19 cellular contexts compared by ENCODE assay signal in the genomic region with DNA sequence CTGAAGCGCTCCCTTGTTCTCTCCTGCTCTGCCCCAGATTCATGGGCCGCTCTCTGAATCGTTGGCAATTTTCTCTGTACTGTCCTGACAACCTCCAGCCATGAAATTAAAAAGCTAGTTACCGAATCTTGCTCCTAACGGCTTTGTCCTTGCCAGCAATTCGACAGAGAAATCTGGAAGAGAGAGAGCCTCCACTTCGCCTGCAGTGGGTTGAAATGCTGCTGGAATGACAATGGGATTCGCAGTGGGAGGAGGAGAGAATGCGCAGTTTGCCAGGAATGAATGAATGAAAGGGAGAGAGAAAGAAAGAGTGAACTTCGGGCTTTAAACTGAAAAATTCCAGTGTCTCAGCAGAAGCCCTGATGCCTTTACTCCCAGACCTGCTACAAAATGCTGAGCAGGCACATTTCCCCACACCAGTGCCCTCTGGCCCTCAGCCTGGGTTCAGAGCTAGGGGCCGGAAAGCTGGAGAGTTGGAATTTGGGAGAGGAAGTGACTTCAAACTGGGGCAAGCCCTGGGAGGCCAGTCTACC. TPM values are rescaled to one million over a fixed set of nuclear protein-coding genes. Genes with fewer than 3 reads are reported as not detected.
DNase-seq lines count a peak whose midpoint lies in the region; ATAC-seq and TF ChIP-seq lines count a peak whose summit lies in the region.
"Had no signal": no experiment of that assay in that cellular context is flagged by ENCODE, and none has a peak within 500 bp of the region (broad histone marks: within the 10 kb centered on the region; RNA-seq: fewer than 3 reads in every experiment).

No MANE protein-coding gene starts in this region.

- H3K4me2 ChIP-seq in smooth muscle cell, result peak overlapping the region; percentile 33
- H3K4me2 ChIP-seq: hepatocyte had no signal

- H3K79me2 ChIP-seq in smooth muscle cell (ENCODE audit: low read depth), result no peaks in the 10 kb centered on the region
- H3K79me2 ChIP-seq: hepatocyte had no signal

- H3K9ac ChIP-seq in NT2/D1 (ENCODE audit: insufficient read length, low read depth) (peak overlapping the region; percentile 51), smooth muscle cell (ENCODE audit: low read depth) (no peak overlapping the region)

- ATAC-seq in HG02759 (IDR thresholded peaks at IDR 0.05; ENCODE audit: unreplicated experiment), result no peak
- ATAC-seq: pancreas, T-helper 17 cell had no signal

- no peaks in the 10 kb centered on the region for H4K20me1 ChIP-seq in smooth muscle cell (ENCODE audit: low read depth)

- H3K4me1 ChIP-seq in NT2/D1 (ENCODE audit: insufficient read depth, insufficient read length) (no peaks in the 10 kb centered on the region), smooth muscle cell (ENCODE audit: low read depth) (peaks cover 8% of the 10 kb centered on the region)
- H3K4me1 ChIP-seq: pancreas had no signal

- H3K27me3 ChIP-seq in NT2/D1 (ENCODE audit: insufficient read depth, insufficient read length) (no peaks in the 10 kb centered on the region), smooth muscle cell (ENCODE audit: low read depth) (no peaks in the 10 kb centered on the region), WERI-Rb-1 (ENCODE audit: insufficient read depth, low read depth, severe bottlenecking) (no peaks in the 10 kb centered on the region)
- H3K27me3 ChIP-seq: hepatocyte, pancreas had no signal

- peak overlapping the region; percentile 40 for H2AFZ ChIP-seq in smooth muscle cell (ENCODE audit: low read depth)
- H2AFZ ChIP-seq: hepatocyte had no signal

- H3K36me3 ChIP-seq in NT2/D1 (ENCODE audit: insufficient read depth, insufficient read length, low read length) (no peaks in the 10 kb centered on the region), smooth muscle cell (ENCODE audit: low read depth) (no peaks in the 10 kb centered on the region), WERI-Rb-1 (no peaks in the 10 kb centered on the region)
- H3K36me3 ChIP-seq: pancreas had no signal

- no peak overlapping the region for H3K4me3 ChIP-seq in NT2/D1 (ENCODE audit: insufficient read length, low read depth)
- no peak overlapping the region for H3K4me3 ChIP-seq in smooth muscle cell
- no peak overlapping the region for H3K4me3 ChIP-seq in WERI-Rb-1 (ENCODE audit: low read depth, low read length)
- H3K4me3 ChIP-seq: hepatocyte, pancreas had no signal

- H3F3A ChIP-seq in smooth muscle cell (ENCODE audit: low read depth), result no peaks in the 10 kb centered on the region

- H3K9me3 ChIP-seq in NT2/D1 (ENCODE audit: insufficient read depth, low read length) (no peaks in the 10 kb centered on the region), smooth muscle cell (replicated peaks; ENCODE audit: low read depth) (no peaks in the 10 kb centered on the region), WERI-Rb-1 (ENCODE audit: severe bottlenecking) (peaks cover 3% of the 10 kb centered on the region)
- H3K9me3 ChIP-seq: pancreas had no signal

- 49% methylated on average over 11 of the region's 11 CpGs for WGBS in smooth muscle cell (ENCODE audit: low lambda C conversion rate)

- no peak overlapping the region for H3K27ac ChIP-seq in smooth muscle cell (ENCODE audit: low read depth)
- no peak overlapping the region for H3K27ac ChIP-seq in WERI-Rb-1
- H3K27ac ChIP-seq: hepatocyte, pancreas had no signal

- DNase-seq in NT2/D1 (ENCODE audit: low read depth, low spot score) (peak; percentile 40), hypothalamus (lab: John Stamatoyannopoulos, UW) (peak in 41 of 51 donors; percentile 9 to 86 (median 65)), midbrain (lab: John Stamatoyannopoulos, UW) (peak; percentile 82), smooth muscle cell (lab: John Stamatoyannopoulos, UW; ENCODE audit: unreplicated experiment) (no peak), EL (no peak), WERI-Rb-1 (no peak), NCI-H2227 treated with DMSO at 0.1 percent for 48 hours (lab: John Stamatoyannopoulos, UW) (no peak)
- DNase-seq: activated CD4-positive, CD25-positive, alpha-beta regulatory T cell treated with anti-CD3 and anti-CD28 coated beads, Interleukin-2, amount 50 U/mL, for 72 hours; activated naive CD4-positive, alpha-beta T cell treated with anti-CD3 and anti-CD28 coated beads, Interleukin-2, amount 10 ng/mL, durations not matched to agents 7 days and 5 days; AML-193; Calu3; effector memory CD4-positive, alpha-beta T cell; KBM-7; NCI-H1105 treated with DMSO at 0.1 percent for 48 hours; pancreas; SHP77; T-helper 17 cell had no signal

- TF ChIP-seq CTCF in smooth muscle cell (IDR thresholded peaks at IDR 0.05; ENCODE audit: borderline replicate concordance, insufficient read depth, poor library complexity, severe bottlenecking), result no peak
- no peak for TF ChIP-seq CTCF in WERI-Rb-1 (IDR thresholded peaks at IDR 0.05; ENCODE audit: low read depth, low read length)

RNA-seq across cellular contexts. Expression of a gene that starts 11.5 kb away (rescaled TPM):
- total RNA-seq in smooth muscle cell, result 53.3 and 58.3 TPM in 2 replicates
- polyA plus RNA-seq in smooth muscle cell, result 51.3 and 56.5 TPM in 2 replicates

Comparison
In these comparisons a context has a peak if more than half of its experiments do, and no peak if none do; other contexts are left out.
1. DNase-seq: peak in NT2/D1 (single experiment), hypothalamus (41 of 51) and midbrain (single experiment); none in smooth muscle cell (single experiment), EL (single experiment), WERI-Rb-1 (single experiment) and NCI-H2227 treated with DMSO at 0.1 percent for 48 hours (single experiment).